ENCODE assay signal across 8 cellular contexts in the genomic region with DNA sequence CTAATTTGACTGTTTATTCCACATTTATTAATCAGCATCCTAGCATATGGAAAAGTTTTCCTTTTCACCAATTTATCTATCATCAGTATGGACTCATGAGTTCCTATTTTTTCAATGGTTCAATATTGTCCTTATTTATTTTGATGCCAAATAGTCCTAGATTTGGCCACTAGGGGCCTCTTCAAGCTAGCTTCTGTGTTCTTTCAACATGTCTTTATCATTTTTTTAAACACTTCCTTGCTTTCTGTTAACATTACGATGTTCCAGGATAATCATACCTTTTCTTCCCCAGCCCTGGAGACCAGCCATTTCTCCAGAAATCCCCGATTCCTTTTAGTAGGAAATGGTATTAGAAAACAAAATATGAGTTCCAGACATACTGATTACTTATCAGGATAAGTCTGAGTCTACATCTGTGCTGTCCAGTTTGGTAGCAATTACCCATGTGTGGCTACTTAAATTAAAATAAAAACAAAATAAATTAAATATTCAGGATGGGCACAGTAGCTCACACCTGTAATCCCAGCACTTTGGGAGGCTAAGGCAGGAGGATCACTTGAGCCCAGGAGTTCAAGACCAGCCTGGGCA.
A peak's percentile ranks its signal among the peaks of the same experiment; 100 is the strongest.
DNase-seq lines count a peak whose midpoint lies in the region; ATAC-seq, FAIRE-seq and TF ChIP-seq lines count a peak whose summit lies in the region.

No MANE protein-coding gene starts in this region.

- TF ChIP-seq CTCF in GM12872 (IDR thresholded peaks at IDR 0.05; ENCODE audit: insufficient read depth, low read depth, low read length): peak; percentile 58
- peak; percentile 89 for TF ChIP-seq CTCF in HFFc6 (IDR thresholded peaks at IDR 0.05)
- peak; percentile 52 to 66 for TF ChIP-seq CTCF in brain (conservative IDR thresholded peaks at IDR 0.05)

- H3K36me3 Mint-ChIP-seq in HFFc6 (ENCODE audit: low read depth) (no peaks in the 10 kb centered on the region), brain (peaks cover 5% of the 10 kb centered on the region)

- H3K4me3 Mint-ChIP-seq in HFFc6 (peak overlapping the region; percentile 47), brain (no peak overlapping the region)

- peak; percentile 32 for DNase-seq in HFFc6
- peak; percentile 30 for DNase-seq in NCI-H146 (lab: John Stamatoyannopoulos, UW)
- peak; percentile 42 for DNase-seq in medulla oblongata (ENCODE audit: extremely low spot score)
- no peak for DNase-seq in OCI-M2 (lab: John Stamatoyannopoulos, UW; ENCODE audit: unreplicated experiment)

- peak; percentile 94 for FAIRE-seq in A204.1 (lab: Jason Lieb, UNC)

- H3K4me1 Mint-ChIP-seq in HFFc6 (ENCODE audit: low read depth): no peaks in the 10 kb centered on the region
- peaks cover 8% of the 10 kb centered on the region for H3K4me1 Mint-ChIP-seq in brain

- H3K27ac Mint-ChIP-seq in HFFc6 (no peak overlapping the region), brain (no peak overlapping the region)

- no peak for ATAC-seq in HG02588 (IDR thresholded peaks at IDR 0.05; ENCODE audit: unreplicated experiment)

- H3K27me3 Mint-ChIP-seq in HFFc6 (ENCODE audit: insufficient read depth) (no peaks in the 10 kb centered on the region), brain (no peaks in the 10 kb centered on the region)

- no peaks in the 10 kb centered on the region for H3K9me3 Mint-ChIP-seq in HFFc6
- no peaks in the 10 kb centered on the region for H3K9me3 Mint-ChIP-seq in brain
